In the genomic region with DNA sequence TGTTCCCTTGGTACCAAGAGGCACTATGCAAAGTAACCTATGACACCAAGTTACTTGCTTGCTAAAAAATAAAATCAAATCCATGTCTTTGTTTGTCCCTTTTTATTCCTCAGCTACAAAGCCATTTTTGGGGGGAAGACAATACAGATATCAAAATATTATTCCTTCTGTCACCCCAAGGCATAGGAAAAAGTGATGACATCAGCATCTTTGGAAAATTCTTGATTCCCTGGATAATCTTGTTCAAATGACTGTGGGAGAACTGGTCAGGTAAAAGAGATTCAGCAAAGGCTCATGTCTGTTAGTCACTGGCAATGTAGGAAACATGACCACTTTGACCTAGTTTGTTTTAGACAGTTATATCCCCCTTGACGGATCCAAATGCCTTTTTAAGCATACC, we compare ENCODE assay signal across 26 cellular contexts.
DNase-seq lines count a peak whose midpoint lies in the region; ATAC-seq, FAIRE-seq and TF ChIP-seq lines count a peak whose summit lies in the region.
"Had no signal": no experiment of that assay in that cellular context is flagged by ENCODE, and none has a peak within 500 bp of the region (broad histone marks: within the 10 kb centered on the region; RNA-seq: fewer than 3 reads in every experiment).

No MANE protein-coding gene starts in this region.

- TF ChIP-seq CTCF in HepG2 (CRISPR knock-in tag; IDR thresholded peaks at IDR 0.05) (no peak), right lobe of liver (IDR thresholded peaks at IDR 0.05) (no peak), H1 (IDR thresholded peaks at IDR 0.05; ENCODE audit: control extremely low read depth in 1 of 3, insufficient read depth in 1 of 3, low read depth in 1 of 3, low read length in 3 of 3) (no peak), dorsolateral prefrontal cortex (IDR thresholded peaks at IDR 0.05 in 54 of 56, conservative IDR thresholded peaks at IDR 0.05 in 2 of 56; ENCODE audit: low read depth in 1 of 56, partially characterized antibody in 56 of 56) (no peak), ovary (IDR thresholded peaks at IDR 0.05) (no peak)

- no peak overlapping the region for H2BK120ac ChIP-seq in H1 (replicated peaks; ENCODE audit: low read depth, low read length)

- H2BK12ac ChIP-seq in H1 (ENCODE audit: low read depth, low read length), result no peak overlapping the region

- no peaks in the 10 kb centered on the region for H4K20me1 ChIP-seq in HepG2 (ENCODE audit: insufficient read depth, low read length)
- no peaks in the 10 kb centered on the region for H4K20me1 ChIP-seq in H1 (replicated peaks in 1 of 2; ENCODE audit: control insufficient read depth in 1 of 2, insufficient read depth in 2 of 2, low read length in 2 of 2)
- H4K20me1 ChIP-seq: BLaER1 had no signal

- in situ Hi-C loops in HepG2 (cut with HindIII; ENCODE audit: extremely low pct_ligation_motif_present, low pct_unique_long_range_greater_than_20kb), result no loop called here

- no peak overlapping the region for H2BK20ac ChIP-seq in H1 (ENCODE audit: low read length)

- H4K5ac ChIP-seq in H1 (ENCODE audit: insufficient read length, low read depth, low read length), result no peak overlapping the region

- H2AK5ac ChIP-seq in H1 (ENCODE audit: low read depth, low read length), result no peak overlapping the region

- no peak overlapping the region for H3K18ac ChIP-seq in H1 (ENCODE audit: extremely low read depth, low read length)

- H3K9ac ChIP-seq in HepG2 (ENCODE audit: insufficient read depth, low read depth, low read length) (no peak overlapping the region), H1 (replicated peaks in 1 of 4; ENCODE audit: extremely low read depth in 1 of 4, low read depth in 3 of 4, low read length in 3 of 4) (no peak overlapping the region)
- H3K9ac ChIP-seq: BLaER1 had no signal

- WGBS in HepG2 (ENCODE audit: low lambda C conversion rate), result 13% methylated on average over 1 of the region's 1 CpG
- 73% methylated on average over 1 of the region's 1 CpG for WGBS in right lobe of liver (ENCODE audit: insufficient coverage, low coverage, low lambda C conversion rate, missing lambda C conversion rate)
- WGBS in H1 (ENCODE audit: extremely low coverage in 1 of 2, insufficient coverage in 1 of 2, insufficient read length in 1 of 2, insufficient replicate concordance in 2 of 2, low coverage in 1 of 2, low lambda C conversion rate in 2 of 2, missing lambda C conversion rate in 1 of 2), 2 experiments, result 88% methylated on average over 1 of the region's 1 CpG; no CpG with 5 or more reads in 1 of the 2 experiments
- 90 to 97% (median 91%) methylated on average over 1 of the region's 1 CpG for WGBS in ovary, 3 donors

- TF ChIP-seq RAD21 in HepG2 (CRISPR knock-in tag; IDR thresholded peaks at IDR 0.05) (no peak), H1 (IDR thresholded peaks at IDR 0.05 in 1 of 2, conservative IDR thresholded peaks at IDR 0.05 in 1 of 2; ENCODE audit: low read depth in 2 of 2, low read length in 2 of 2) (no peak)

- POLR2A ChIA-PET in HepG2 (lab: Yijun Ruan, JAX) (no interaction called here), H1 (lab: Charles Lee; ENCODE audit: partially characterized antibody) (no interaction called here)

- BruUV-seq in HepG2 (replicated peaks; lab: Mats Ljungman, UMichigan), result no TSS peak

- no peak overlapping the region for H4K8ac ChIP-seq in H1 (ENCODE audit: extremely low read depth, insufficient read depth, low read length)

- TF ChIP-seq EP300 in HepG2 (IDR thresholded peaks at IDR 0.05; ENCODE audit: low read depth in 2 of 2, low read length in 2 of 2), result no peak
- no peak for TF ChIP-seq EP300 in HepG2 (CRISPR knock-in tag; IDR thresholded peaks at IDR 0.05; ENCODE audit: borderline replicate concordance)
- no peak for TF ChIP-seq EP300 in H1 (IDR thresholded peaks at IDR 0.05; ENCODE audit: borderline replicate concordance in 1 of 2, low read depth in 2 of 2, low read length in 2 of 2)
- no peak for TF ChIP-seq EP300 in ovary (IDR thresholded peaks at IDR 0.05)

- H2BK5ac ChIP-seq in H1 (ENCODE audit: low read depth, low read length), result no peak overlapping the region

- H3K36me3 ChIP-seq in HepG2 (replicated peaks in 1 of 2; ENCODE audit: control insufficient read depth in 1 of 2, insufficient read depth in 2 of 2, low read length in 2 of 2) (no peaks in the 10 kb centered on the region), right lobe of liver (no peaks in the 10 kb centered on the region), H1 (ENCODE audit: control insufficient read depth in 2 of 4, insufficient read depth in 4 of 4, low read length in 3 of 4) (no peaks in the 10 kb centered on the region), ovary (no peaks in the 10 kb centered on the region)
- H3K36me3 ChIP-seq: BE2C, BLaER1 had no signal

- H3K27me3 ChIP-seq in HepG2 (ENCODE audit: control insufficient read depth in 1 of 2, insufficient read depth in 2 of 2, low read length in 2 of 2), result no peaks in the 10 kb centered on the region
- no peaks in the 10 kb centered on the region for H3K27me3 ChIP-seq in right lobe of liver
- no peaks in the 10 kb centered on the region for H3K27me3 ChIP-seq in H1 (replicated peaks in 1 of 4; ENCODE audit: control insufficient read depth in 3 of 4, extremely low read depth in 1 of 4, insufficient read depth in 3 of 4, low read length in 3 of 4)
- peaks cover 0 to 5% (median 0%) of the 10 kb centered on the region in 45 donors for H3K27me3 ChIP-seq in dorsolateral prefrontal cortex
- no peaks in the 10 kb centered on the region for H3K27me3 ChIP-seq in ovary
- H3K27me3 ChIP-seq: BE2C, BLaER1 had no signal

- H3K23ac ChIP-seq in H1 (ENCODE audit: insufficient read length), result no peak overlapping the region

- H3K79me2 ChIP-seq in HepG2 (ENCODE audit: insufficient read depth, low read length) (no peaks in the 10 kb centered on the region), H1 (ENCODE audit: control insufficient read depth in 1 of 2, insufficient read depth in 2 of 2, low read length in 2 of 2) (no peaks in the 10 kb centered on the region)

- TF ChIP-seq POLR2A in HepG2 (IDR thresholded peaks at IDR 0.05; ENCODE audit: insufficient read depth in 1 of 2, low read depth in 2 of 2, low read length in 2 of 2) (no peak), right lobe of liver (IDR thresholded peaks at IDR 0.05) (no peak), H1 (IDR thresholded peaks at IDR 0.05; ENCODE audit: control extremely low read depth in 1 of 2, low read depth in 2 of 2, low read length in 2 of 2) (no peak), ovary (IDR thresholded peaks at IDR 0.05) (no peak)

- ATAC-seq in HepG2, result no peak
- ATAC-seq in right lobe of liver, result no peak
- ATAC-seq: GM12878 had no signal

- H3K4me2 ChIP-seq in HepG2 (ENCODE audit: low read depth, low read length) (no peak overlapping the region), H1 (ENCODE audit: insufficient read depth in 1 of 2, low read depth in 2 of 2, low read length in 2 of 2) (no peak overlapping the region)
- H3K4me2 ChIP-seq: BLaER1 had no signal

- H2BK15ac ChIP-seq in H1 (ENCODE audit: low read length), result no peak overlapping the region

- no peaks in the 10 kb centered on the region for H3K23me2 ChIP-seq in H1 (ENCODE audit: low read depth, low read length)

- intact Hi-C loops in HepG2 (cut with micrococcal nuclease; ENCODE audit: unreplicated experiment) (no loop called here), right lobe of liver (cut with DNase I) (no loop called here), dorsolateral prefrontal cortex (cut with DNase I) (no loop called here), ovary (cut with DNase I) (no loop called here)

- H3K4me3 ChIP-seq in HepG2 (replicated peaks in 1 of 3; ENCODE audit: insufficient read depth in 1 of 3, low read depth in 2 of 3, low read length in 3 of 3) (no peak overlapping the region), right lobe of liver (no peak overlapping the region), H1 (ENCODE audit: extremely low read depth in 1 of 4, insufficient read depth in 2 of 4, low read depth in 3 of 4, low read length in 4 of 4) (no peak overlapping the region), dorsolateral prefrontal cortex (no peak overlapping the region), ovary (no peak overlapping the region)
- H3K4me3 ChIP-seq: BLaER1, GM12878 had no signal

- H2AFZ ChIP-seq in HepG2 (ENCODE audit: low read length), result no peak overlapping the region
- no peak overlapping the region for H2AFZ ChIP-seq in H1 (ENCODE audit: low read length)

- H4K91ac ChIP-seq in H1 (replicated peaks; ENCODE audit: insufficient read length, low read length), result no peak overlapping the region

- CTCF ChIA-PET in HepG2 (lab: Yijun Ruan, JAX; ENCODE audit: low intra/inter-chr PET ratio, low total read pairs) (no interaction called here), H1 (lab: Charles Lee; ENCODE audit: partially characterized antibody) (interaction anchor here (0.6 kb wide), 1 partner anchor 322 kb away, joined by 3 read pairs; no protein-coding TSS in a partner anchor)

- H3K14ac ChIP-seq in H1 (ENCODE audit: insufficient read length), result no peak overlapping the region

- FAIRE-seq in HepG2 (lab: Jason Lieb, UNC) (no peak), H1 (lab: Jason Lieb, UNC) (no peak)
- FAIRE-seq: GM12878, GM12892, GM18507 had no signal

- H3K56ac ChIP-seq in H1 (replicated peaks; ENCODE audit: insufficient read length, low read depth, low read length), result no peak overlapping the region

- H3K4me1 ChIP-seq in HepG2 (ENCODE audit: insufficient read depth, low read length) (no peaks in the 10 kb centered on the region), right lobe of liver (no peaks in the 10 kb centered on the region), H1 (replicated peaks in 1 of 4; ENCODE audit: control insufficient read depth in 3 of 4, insufficient read depth in 4 of 4, low read length in 3 of 4) (no peaks in the 10 kb centered on the region), ovary (ENCODE audit: insufficient read depth) (no peaks in the 10 kb centered on the region)
- H3K4me1 ChIP-seq: BE2C had no signal

- no peak overlapping the region for H3K4ac ChIP-seq in H1 (replicated peaks; ENCODE audit: insufficient read length, low read depth, low read length)

- no peaks in the 10 kb centered on the region for H3K79me1 ChIP-seq in H1 (ENCODE audit: low read depth, low read length)

- H3K9me3 ChIP-seq in HepG2 (ENCODE audit: low read length) (0 out of 2 replicates have a peak, but pooled peaks cover 5% of the 10 kb centered on the region), right lobe of liver (no peaks in the 10 kb centered on the region), H1 (ENCODE audit: insufficient read depth in 2 of 2, low read depth in 1 of 2, low read length in 1 of 2) (no peaks in the 10 kb centered on the region), ovary (no peaks in the 10 kb centered on the region)
- H3K9me3 ChIP-seq: BE2C, BLaER1 had no signal

- DNase-seq in HepG2 (ENCODE audit: low spot score) (no peak), right lobe of liver (no peak), NCI-H69 (lab: John Stamatoyannopoulos, UW) (peak; percentile 51), H1 (ENCODE audit: low read depth in 1 of 2, low spot score in 2 of 2) (no peak), dorsolateral prefrontal cortex (no peak), ovary (no peak), medulla oblongata (ENCODE audit: extremely low spot score) (no peak)
- DNase-seq: ACHN; BE2C; C1 segment of cervical spinal cord; CD4-positive, alpha-beta memory T cell; CD4-positive, CD25-positive, alpha-beta regulatory T cell; CD8-positive, alpha-beta memory T cell; COR-L47; DMS 273 treated with DMSO at 0.1 percent for 48 hours; DMS153; DMS53; DMS79; DND-41; EL; GDM1 had no signal

- H3K27ac ChIP-seq in HepG2 (ENCODE audit: extremely low read length, insufficient read depth, low read length) (no peak overlapping the region), right lobe of liver (no peak overlapping the region), H1 (ENCODE audit: low read depth, low read length) (no peak overlapping the region), dorsolateral prefrontal cortex (no peak overlapping the region), ovary (no peak overlapping the region)
- H3K27ac ChIP-seq: 22Rv1, BLaER1 had no signal

Comparison
In these comparisons a context has a peak if more than half of its experiments do, and no peak if none do; other contexts are left out.
1. Of the 41 proteins assayed by ChIP-seq in both HepG2 and H1: peak only in HepG2: none; only in H1: none; in both: MAFK; in neither: 40.